In the genomic region with DNA sequence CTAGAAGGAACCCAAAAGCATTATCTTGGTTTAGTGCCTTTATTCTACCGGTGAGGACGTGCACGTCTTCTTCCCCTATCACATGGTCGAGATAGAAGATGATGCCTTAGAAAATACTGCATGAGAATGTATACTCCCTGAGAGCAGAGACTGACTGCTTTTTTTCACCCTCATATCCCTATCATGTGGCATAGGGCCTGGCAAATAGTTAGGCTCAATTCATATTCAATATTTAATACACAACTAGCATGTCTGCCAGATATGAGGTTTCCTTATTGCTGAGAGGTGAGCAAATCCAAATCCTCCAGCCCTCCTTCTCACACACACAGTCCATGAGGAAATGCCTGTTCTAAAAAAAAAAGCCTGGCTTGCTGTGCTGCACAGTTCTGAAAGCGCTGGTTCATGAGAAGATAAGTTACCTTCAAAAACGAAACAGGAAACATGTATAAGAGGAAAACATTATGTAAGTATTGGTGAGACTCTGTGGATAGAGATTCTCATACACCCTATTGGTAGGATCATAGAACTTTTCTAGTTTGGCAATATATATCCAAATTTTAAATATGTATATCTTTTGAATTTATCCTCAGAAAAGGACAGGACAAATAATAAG, we compare ENCODE assay signal across 1 cellular context.
TF ChIP-seq lines count a peak whose summit lies in the region.

No MANE protein-coding gene starts in this region.

TF ChIP-seq in K562, 482 proteins besides CTCF, POLR2A, EP300 and RAD21 (continued from another document):
- TF ChIP-seq, protein P1, sequence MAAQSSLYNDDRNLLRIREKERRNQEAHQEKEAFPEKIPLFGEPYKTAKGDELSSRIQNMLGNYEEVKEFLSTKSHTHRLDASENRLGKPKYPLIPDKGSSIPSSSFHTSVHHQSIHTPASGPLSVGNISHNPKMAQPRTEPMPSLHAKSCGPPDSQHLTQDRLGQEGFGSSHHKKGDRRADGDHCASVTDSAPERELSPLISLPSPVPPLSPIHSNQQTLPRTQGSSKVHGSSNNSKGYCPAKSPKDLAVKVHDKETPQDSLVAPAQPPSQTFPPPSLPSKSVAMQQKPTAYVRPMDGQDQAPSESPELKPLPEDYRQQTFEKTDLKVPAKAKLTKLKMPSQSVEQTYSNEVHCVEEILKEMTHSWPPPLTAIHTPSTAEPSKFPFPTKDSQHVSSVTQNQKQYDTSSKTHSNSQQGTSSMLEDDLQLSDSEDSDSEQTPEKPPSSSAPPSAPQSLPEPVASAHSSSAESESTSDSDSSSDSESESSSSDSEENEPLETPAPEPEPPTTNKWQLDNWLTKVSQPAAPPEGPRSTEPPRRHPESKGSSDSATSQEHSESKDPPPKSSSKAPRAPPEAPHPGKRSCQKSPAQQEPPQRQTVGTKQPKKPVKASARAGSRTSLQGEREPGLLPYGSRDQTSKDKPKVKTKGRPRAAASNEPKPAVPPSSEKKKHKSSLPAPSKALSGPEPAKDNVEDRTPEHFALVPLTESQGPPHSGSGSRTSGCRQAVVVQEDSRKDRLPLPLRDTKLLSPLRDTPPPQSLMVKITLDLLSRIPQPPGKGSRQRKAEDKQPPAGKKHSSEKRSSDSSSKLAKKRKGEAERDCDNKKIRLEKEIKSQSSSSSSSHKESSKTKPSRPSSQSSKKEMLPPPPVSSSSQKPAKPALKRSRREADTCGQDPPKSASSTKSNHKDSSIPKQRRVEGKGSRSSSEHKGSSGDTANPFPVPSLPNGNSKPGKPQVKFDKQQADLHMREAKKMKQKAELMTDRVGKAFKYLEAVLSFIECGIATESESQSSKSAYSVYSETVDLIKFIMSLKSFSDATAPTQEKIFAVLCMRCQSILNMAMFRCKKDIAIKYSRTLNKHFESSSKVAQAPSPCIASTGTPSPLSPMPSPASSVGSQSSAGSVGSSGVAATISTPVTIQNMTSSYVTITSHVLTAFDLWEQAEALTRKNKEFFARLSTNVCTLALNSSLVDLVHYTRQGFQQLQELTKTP (IDR thresholded peaks at IDR 0.05; ENCODE audit: low read depth in 1 of 2, partially characterized antibody in 2 of 2), result peak in 1 of 2 experiments; percentile 17
- TF ChIP-seq, protein P2, sequence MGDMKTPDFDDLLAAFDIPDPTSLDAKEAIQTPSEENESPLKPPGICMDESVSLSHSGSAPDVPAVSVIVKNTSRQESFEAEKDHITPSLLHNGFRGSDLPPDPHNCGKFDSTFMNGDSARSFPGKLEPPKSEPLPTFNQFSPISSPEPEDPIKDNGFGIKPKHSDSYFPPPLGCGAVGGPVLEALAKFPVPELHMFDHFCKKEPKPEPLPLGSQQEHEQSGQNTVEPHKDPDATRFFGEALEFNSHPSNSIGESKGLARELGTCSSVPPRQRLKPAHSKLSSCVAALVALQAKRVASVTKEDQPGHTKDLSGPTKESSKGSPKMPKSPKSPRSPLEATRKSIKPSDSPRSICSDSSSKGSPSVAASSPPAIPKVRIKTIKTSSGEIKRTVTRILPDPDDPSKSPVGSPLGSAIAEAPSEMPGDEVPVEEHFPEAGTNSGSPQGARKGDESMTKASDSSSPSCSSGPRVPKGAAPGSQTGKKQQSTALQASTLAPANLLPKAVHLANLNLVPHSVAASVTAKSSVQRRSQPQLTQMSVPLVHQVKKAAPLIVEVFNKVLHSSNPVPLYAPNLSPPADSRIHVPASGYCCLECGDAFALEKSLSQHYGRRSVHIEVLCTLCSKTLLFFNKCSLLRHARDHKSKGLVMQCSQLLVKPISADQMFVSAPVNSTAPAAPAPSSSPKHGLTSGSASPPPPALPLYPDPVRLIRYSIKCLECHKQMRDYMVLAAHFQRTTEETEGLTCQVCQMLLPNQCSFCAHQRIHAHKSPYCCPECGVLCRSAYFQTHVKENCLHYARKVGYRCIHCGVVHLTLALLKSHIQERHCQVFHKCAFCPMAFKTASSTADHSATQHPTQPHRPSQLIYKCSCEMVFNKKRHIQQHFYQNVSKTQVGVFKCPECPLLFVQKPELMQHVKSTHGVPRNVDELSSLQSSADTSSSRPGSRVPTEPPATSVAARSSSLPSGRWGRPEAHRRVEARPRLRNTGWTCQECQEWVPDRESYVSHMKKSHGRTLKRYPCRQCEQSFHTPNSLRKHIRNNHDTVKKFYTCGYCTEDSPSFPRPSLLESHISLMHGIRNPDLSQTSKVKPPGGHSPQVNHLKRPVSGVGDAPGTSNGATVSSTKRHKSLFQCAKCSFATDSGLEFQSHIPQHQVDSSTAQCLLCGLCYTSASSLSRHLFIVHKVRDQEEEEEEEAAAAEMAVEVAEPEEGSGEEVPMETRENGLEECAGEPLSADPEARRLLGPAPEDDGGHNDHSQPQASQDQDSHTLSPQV (IDR thresholded peaks at IDR 0.05), result peak; percentile 76
- 0 out of 2 replicates have a peak, but pooled peaks have one; percentile 28 for TF ChIP-seq EP400 (IDR thresholded peaks at IDR 0.05)
- TF ChIP-seq MTA3 (IDR thresholded peaks at IDR 0.05; ENCODE audit: borderline replicate concordance), result 0 out of 2 replicates have a peak, but pooled peaks have one; percentile 20
- TF ChIP-seq, protein P3, sequence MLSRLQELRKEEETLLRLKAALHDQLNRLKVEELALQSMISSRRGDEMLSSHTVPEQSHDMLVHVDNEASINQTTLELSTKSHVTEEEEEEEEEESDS (CRISPR knock-in tag; IDR thresholded peaks at IDR 0.05), result no peak
- 0 out of 2 replicates have a peak, but pooled peaks have one; percentile 16 for TF ChIP-seq HDAC2 (IDR thresholded peaks at IDR 0.05)
- TF ChIP-seq, protein P4, sequence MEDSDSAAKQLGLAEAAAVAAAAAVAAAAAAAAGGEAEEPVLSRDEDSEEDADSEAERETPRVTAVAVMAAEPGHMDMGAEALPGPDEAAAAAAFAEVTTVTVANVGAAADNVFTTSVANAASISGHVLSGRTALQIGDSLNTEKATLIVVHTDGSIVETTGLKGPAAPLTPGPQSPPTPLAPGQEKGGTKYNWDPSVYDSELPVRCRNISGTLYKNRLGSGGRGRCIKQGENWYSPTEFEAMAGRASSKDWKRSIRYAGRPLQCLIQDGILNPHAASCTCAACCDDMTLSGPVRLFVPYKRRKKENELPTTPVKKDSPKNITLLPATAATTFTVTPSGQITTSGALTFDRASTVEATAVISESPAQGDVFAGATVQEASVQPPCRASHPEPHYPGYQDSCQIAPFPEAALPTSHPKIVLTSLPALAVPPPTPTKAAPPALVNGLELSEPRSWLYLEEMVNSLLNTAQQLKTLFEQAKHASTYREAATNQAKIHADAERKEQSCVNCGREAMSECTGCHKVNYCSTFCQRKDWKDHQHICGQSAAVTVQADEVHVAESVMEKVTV (CRISPR knock-in tag; IDR thresholded peaks at IDR 0.05), result no peak
- TF ChIP-seq NFE2 (IDR thresholded peaks at IDR 0.05; ENCODE audit: low read depth), result 0 out of 2 replicates have a peak, but pooled peaks have one; percentile 17
- peak in 1 of 2 experiments; percentile 51; a peak in 2 of 4 replicates for TF ChIP-seq FOXK2 (conservative IDR thresholded peaks at IDR 0.05 in 1 of 2, IDR thresholded peaks at IDR 0.05 in 1 of 2; ENCODE audit: low read depth in 2 of 2)
- peak; percentile 65 for TF ChIP-seq ELF1 (tag; IDR thresholded peaks at IDR 0.05)
- TF ChIP-seq, protein P5, sequence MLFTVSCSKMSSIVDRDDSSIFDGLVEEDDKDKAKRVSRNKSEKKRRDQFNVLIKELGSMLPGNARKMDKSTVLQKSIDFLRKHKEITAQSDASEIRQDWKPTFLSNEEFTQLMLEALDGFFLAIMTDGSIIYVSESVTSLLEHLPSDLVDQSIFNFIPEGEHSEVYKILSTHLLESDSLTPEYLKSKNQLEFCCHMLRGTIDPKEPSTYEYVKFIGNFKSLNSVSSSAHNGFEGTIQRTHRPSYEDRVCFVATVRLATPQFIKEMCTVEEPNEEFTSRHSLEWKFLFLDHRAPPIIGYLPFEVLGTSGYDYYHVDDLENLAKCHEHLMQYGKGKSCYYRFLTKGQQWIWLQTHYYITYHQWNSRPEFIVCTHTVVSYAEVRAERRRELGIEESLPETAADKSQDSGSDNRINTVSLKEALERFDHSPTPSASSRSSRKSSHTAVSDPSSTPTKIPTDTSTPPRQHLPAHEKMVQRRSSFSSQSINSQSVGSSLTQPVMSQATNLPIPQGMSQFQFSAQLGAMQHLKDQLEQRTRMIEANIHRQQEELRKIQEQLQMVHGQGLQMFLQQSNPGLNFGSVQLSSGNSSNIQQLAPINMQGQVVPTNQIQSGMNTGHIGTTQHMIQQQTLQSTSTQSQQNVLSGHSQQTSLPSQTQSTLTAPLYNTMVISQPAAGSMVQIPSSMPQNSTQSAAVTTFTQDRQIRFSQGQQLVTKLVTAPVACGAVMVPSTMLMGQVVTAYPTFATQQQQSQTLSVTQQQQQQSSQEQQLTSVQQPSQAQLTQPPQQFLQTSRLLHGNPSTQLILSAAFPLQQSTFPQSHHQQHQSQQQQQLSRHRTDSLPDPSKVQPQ (CRISPR knock-in tag; IDR thresholded peaks at IDR 0.05; ENCODE audit: borderline replicate concordance), result no peak
- TF ChIP-seq, protein P6, sequence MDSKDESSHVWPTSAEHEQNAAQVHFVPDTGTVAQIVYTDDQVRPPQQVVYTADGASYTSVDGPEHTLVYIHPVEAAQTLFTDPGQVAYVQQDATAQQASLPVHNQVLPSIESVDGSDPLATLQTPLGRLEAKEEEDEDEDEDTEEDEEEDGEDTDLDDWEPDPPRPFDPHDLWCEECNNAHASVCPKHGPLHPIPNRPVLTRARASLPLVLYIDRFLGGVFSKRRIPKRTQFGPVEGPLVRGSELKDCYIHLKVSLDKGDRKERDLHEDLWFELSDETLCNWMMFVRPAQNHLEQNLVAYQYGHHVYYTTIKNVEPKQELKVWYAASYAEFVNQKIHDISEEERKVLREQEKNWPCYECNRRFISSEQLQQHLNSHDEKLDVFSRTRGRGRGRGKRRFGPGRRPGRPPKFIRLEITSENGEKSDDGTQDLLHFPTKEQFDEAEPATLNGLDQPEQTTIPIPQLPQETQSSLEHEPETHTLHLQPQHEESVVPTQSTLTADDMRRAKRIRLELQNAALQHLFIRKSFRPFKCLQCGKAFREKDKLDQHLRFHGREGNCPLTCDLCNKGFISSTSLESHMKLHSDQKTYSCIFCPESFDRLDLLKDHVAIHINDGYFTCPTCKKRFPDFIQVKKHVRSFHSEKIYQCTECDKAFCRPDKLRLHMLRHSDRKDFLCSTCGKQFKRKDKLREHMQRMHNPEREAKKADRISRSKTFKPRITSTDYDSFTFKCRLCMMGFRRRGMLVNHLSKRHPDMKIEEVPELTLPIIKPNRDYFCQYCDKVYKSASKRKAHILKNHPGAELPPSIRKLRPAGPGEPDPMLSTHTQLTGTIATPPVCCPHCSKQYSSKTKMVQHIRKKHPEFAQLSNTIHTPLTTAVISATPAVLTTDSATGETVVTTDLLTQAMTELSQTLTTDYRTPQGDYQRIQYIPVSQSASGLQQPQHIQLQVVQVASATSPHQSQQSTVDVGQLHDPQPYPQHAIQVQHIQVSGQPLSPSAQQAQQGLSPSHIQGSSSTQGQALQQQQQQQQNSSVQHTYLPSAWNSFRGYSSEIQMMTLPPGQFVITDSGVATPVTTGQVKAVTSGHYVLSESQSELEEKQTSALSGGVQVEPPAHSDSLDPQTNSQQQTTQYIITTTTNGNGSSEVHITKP (IDR thresholded peaks at IDR 0.05; ENCODE audit: partially characterized antibody), result no peak
- 0 out of 2 replicates have a peak, but pooled peaks have one; percentile 12 for TF ChIP-seq FOSL1 (tag; conservative IDR thresholded peaks at IDR 0.05)
- no peak for TF ChIP-seq ZNF41 (CRISPR knock-in tag; conservative IDR thresholded peaks at IDR 0.05)
- TF ChIP-seq, protein P7, sequence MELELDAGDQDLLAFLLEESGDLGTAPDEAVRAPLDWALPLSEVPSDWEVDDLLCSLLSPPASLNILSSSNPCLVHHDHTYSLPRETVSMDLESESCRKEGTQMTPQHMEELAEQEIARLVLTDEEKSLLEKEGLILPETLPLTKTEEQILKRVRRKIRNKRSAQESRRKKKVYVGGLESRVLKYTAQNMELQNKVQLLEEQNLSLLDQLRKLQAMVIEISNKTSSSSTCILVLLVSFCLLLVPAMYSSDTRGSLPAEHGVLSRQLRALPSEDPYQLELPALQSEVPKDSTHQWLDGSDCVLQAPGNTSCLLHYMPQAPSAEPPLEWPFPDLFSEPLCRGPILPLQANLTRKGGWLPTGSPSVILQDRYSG (tag; conservative IDR thresholded peaks at IDR 0.05; ENCODE audit: low read depth), result peak; percentile 74
- TF ChIP-seq L3MBTL2 (IDR thresholded peaks at IDR 0.05), result peak; percentile 41
